ENCODE assay signal across 8 cellular contexts in genomic region chr6:30013296-30013922, GRCh38. TPM values are rescaled to one million over a fixed set of nuclear protein-coding genes. Genes with fewer than 3 reads are reported as not detected.
DNase-seq lines count a peak whose midpoint lies in the region; ATAC-seq lines count a peak whose summit lies in the region.

No MANE protein-coding gene starts in this region.

- DNase-seq in DMS53 treated with DMSO at 0.1 percent for 48 hours (lab: John Stamatoyannopoulos, UW; ENCODE audit: unreplicated experiment) = peak; percentile 12
- peak; percentile 59 for DNase-seq in KBM-7
- peak; percentile 24 for DNase-seq in activated CD8-positive, alpha-beta memory T cell treated with anti-CD3 and anti-CD28 coated beads, Interleukin-2, amount 50 U/mL, for 4 hours
- DNase-seq in glomerular visceral epithelial cell (ENCODE audit: extremely low spot score) = peak; percentile 17
- peak; percentile 30 for DNase-seq in stimulated activated CD4-positive, alpha-beta T cell treated with anti-CD3 and anti-CD28 coated beads, Interleukin-1b, Interleukin-23, amount 100 ng/mL, for 48 hours
- no peak for DNase-seq in amniotic stem cell (lab: John Stamatoyannopoulos, UW)
- DNase-seq in posterior vena cava (ENCODE audit: low spot score) = no peak

- ATAC-seq in GM21367 (IDR thresholded peaks at IDR 0.05; ENCODE audit: unreplicated experiment) = no peak

- in situ Hi-C loops in KBM-7 (cut with MboI; ENCODE audit: low pct_unique_long_range_greater_than_20kb, low sequenced_read_pairs) = loop anchor here (25.0 kb wide), 1 partner anchor 176 kb away; the partner anchor contains the start of gene HLA-G

- intact Hi-C loops in posterior vena cava (cut with DNase I) = loop anchor here in 1 of 2 donors (1.0 kb wide), 1 partner anchor 165 kb away; no protein-coding TSS in a partner anchor

RNA-seq across cellular contexts. Expression of gene POLR1H, which starts 47.7 kb away (rescaled TPM):
- 10 to 100 TPM; 15.5 to 17.0 TPM for total RNA-seq in posterior vena cava

RNA-seq across cellular contexts. Expression of gene PPP1R11, which starts 53.6 kb away (rescaled TPM):
- total RNA-seq in posterior vena cava = 10 to 100 TPM; 45.0 to 53.4 TPM

Comparison
In these comparisons a context has a peak if more than half of its experiments do, and no peak if none do; other contexts are left out.
1. DNase-seq: peak in DMS53 treated with DMSO at 0.1 percent for 48 hours (single experiment), KBM-7 (single experiment), activated CD8-positive, alpha-beta memory T cell treated with anti-CD3 and anti-CD28 coated beads, Interleukin-2, amount 50 U/mL, for 4 hours (single experiment), glomerular visceral epithelial cell (single experiment) and stimulated activated CD4-positive, alpha-beta T cell treated with anti-CD3 and anti-CD28 coated beads, Interleukin-1b, Interleukin-23, amount 100 ng/mL, for 48 hours (single experiment); none in amniotic stem cell (single experiment) and posterior vena cava (single experiment).